ENCODE assay signal across 8 cellular contexts in genomic region chr10:137031-137430, GRCh38. TPM values are rescaled to one million over a fixed set of nuclear protein-coding genes. Genes with fewer than 3 reads are reported as not detected.
DNase-seq lines count a peak whose midpoint lies in the region; ATAC-seq and TF ChIP-seq lines count a peak whose summit lies in the region.

No MANE protein-coding gene starts in this region.

- H3K4me1 Mint-ChIP-seq in activated CD8-positive, alpha-beta T cell treated with anti-CD3 and anti-CD28 coated beads, Interleukin-2, amount 10 ng/mL, durations not matched to agents 7 days and 5 days (ENCODE audit: low read depth): peaks cover 43% of the 10 kb centered on the region

- peak in 5 of 6 experiments; percentile 10 to 46 (median 29) for TF ChIP-seq CTCF in esophagus squamous epithelium (IDR thresholded peaks at IDR 0.05)

- intact Hi-C loops in esophagus squamous epithelium (cut with DNase I): no loop called here

- CTCF ChIA-PET in activated CD8-positive, alpha-beta T cell treated with anti-CD3 and anti-CD28 coated beads, Interleukin-2, amount 10 ng/mL, durations not matched to agents 7 days and 5 days (lab: Charles Lee): interaction anchor here (1.1 kb wide), 1 partner anchor 9 kb away, joined by 3 read pairs; no protein-coding TSS in a partner anchor

- 75 to 89% methylated on average over 1 of the region's 1 CpG for WGBS in esophagus squamous epithelium, 2 donors

- no peak overlapping the region for H3K27ac ChIP-seq in esophagus squamous epithelium

- H3K36me3 ChIP-seq in esophagus squamous epithelium: no peaks in the 10 kb centered on the region

- POLR2A ChIA-PET in activated CD8-positive, alpha-beta T cell treated with anti-CD3 and anti-CD28 coated beads, Interleukin-2, amount 10 ng/mL, durations not matched to agents 7 days and 5 days (lab: Charles Lee): interaction anchor here (0.6 to 1.0 kb wide), 2 partner anchors 11 to 46 kb away, joined by 3 to 4 read pairs; no protein-coding TSS in a partner anchor

- peak overlapping the region; percentile 82 for H3K4me3 Mint-ChIP-seq in activated CD8-positive, alpha-beta T cell treated with anti-CD3 and anti-CD28 coated beads, Interleukin-2, amount 10 ng/mL, durations not matched to agents 7 days and 5 days

- no peak for TF ChIP-seq POLR2A in esophagus squamous epithelium (IDR thresholded peaks at IDR 0.05)

- H3K27me3 Mint-ChIP-seq in activated CD8-positive, alpha-beta T cell treated with anti-CD3 and anti-CD28 coated beads, Interleukin-2, amount 10 ng/mL, durations not matched to agents 7 days and 5 days (ENCODE audit: low read depth): no peaks in the 10 kb centered on the region

- H3K27ac Mint-ChIP-seq in activated CD8-positive, alpha-beta T cell treated with anti-CD3 and anti-CD28 coated beads, Interleukin-2, amount 10 ng/mL, durations not matched to agents 7 days and 5 days: no peak overlapping the region

- peak overlapping the region in 2 of 4 donors; percentile 68 to 83 for H3K4me3 ChIP-seq in esophagus squamous epithelium

- ATAC-seq in GM18867 (IDR thresholded peaks at IDR 0.05; ENCODE audit: unreplicated experiment): peak; percentile 26
- peak; percentile 18 for ATAC-seq in activated CD8-positive, alpha-beta T cell treated with anti-CD3 and anti-CD28 coated beads, Interleukin-2, amount 10 ng/mL, durations not matched to agents 7 days and 5 days
- ATAC-seq in GM21515 (IDR thresholded peaks at IDR 0.05; ENCODE audit: unreplicated experiment): no peak
- ATAC-seq in HG03025 (IDR thresholded peaks at IDR 0.05; ENCODE audit: low FRiP score, unreplicated experiment): no peak

- no peaks in the 10 kb centered on the region for H3K9me3 Mint-ChIP-seq in activated CD8-positive, alpha-beta T cell treated with anti-CD3 and anti-CD28 coated beads, Interleukin-2, amount 10 ng/mL, durations not matched to agents 7 days and 5 days (ENCODE audit: insufficient read depth)

- H3K27me3 ChIP-seq in esophagus squamous epithelium: no peaks in the 10 kb centered on the region

- peaks cover 13 to 69% (median 15%) of the 10 kb centered on the region in 3 donors for H3K4me1 ChIP-seq in esophagus squamous epithelium

- peak; percentile 44 for DNase-seq in ACHN
- peak; percentile 35 for DNase-seq in M059J (ENCODE audit: low read depth)
- DNase-seq in activated CD8-positive, alpha-beta T cell treated with anti-CD3 and anti-CD28 coated beads, Interleukin-2, amount 10 ng/mL, durations not matched to agents 7 days and 5 days: peak; percentile 59
- DNase-seq in esophagus squamous epithelium (lab: John Stamatoyannopoulos, UW): no peak
- peak; percentile 20 for DNase-seq in stimulated activated CD4-positive, alpha-beta T cell treated with anti-CD3 and anti-CD28 coated beads, Interleukin-12 subunit alpha, Interleukin-12 subunit beta, amount 100 ng/mL, for 4 hours

- no peaks in the 10 kb centered on the region for H3K36me3 Mint-ChIP-seq in activated CD8-positive, alpha-beta T cell treated with anti-CD3 and anti-CD28 coated beads, Interleukin-2, amount 10 ng/mL, durations not matched to agents 7 days and 5 days (ENCODE audit: low read depth)

- H3K9me3 ChIP-seq in esophagus squamous epithelium: no peaks in the 10 kb centered on the region

- in situ Hi-C loops in ACHN (cut with HindIII; ENCODE audit: low pct_ligation_motif_present, low pct_unique_long_range_greater_than_20kb, low sequenced_read_pairs): no loop called here

RNA-seq across cellular contexts. Expression of gene ZMYND11, which starts 1.8 kb away (rescaled TPM):
- total RNA-seq in M059J (2014; rRNA removed; shearing (Covaris generic)): 14.7 and 20.3 TPM in 2 replicates
- total RNA-seq in activated CD8-positive, alpha-beta T cell treated with anti-CD3 and anti-CD28 coated beads, Interleukin-2, amount 10 ng/mL, durations not matched to agents 7 days and 5 days: 10 to 100 TPM; 41.3 to 42.0 TPM
- 10 to 100 TPM; 22.9 to 67.9 (median 32.2) TPM for total RNA-seq in esophagus squamous epithelium

Comparison
In these comparisons a context has a peak if more than half of its experiments do, and no peak if none do; other contexts are left out.
1. ATAC-seq: peak in GM18867 (single experiment) and activated CD8-positive, alpha-beta T cell treated with anti-CD3 and anti-CD28 coated beads, Interleukin-2, amount 10 ng/mL, durations not matched to agents 7 days and 5 days (single experiment); none in GM21515 (single experiment) and HG03025 (single experiment).